Comparison of ENCODE assay signal across 35 cellular contexts in genomic region chr4:93813092-93813491, GRCh38. TPM values are rescaled to one million over a fixed set of nuclear protein-coding genes. Genes with fewer than 3 reads are reported as not detected.
"Had no signal": no experiment of that assay in that cellular context is flagged by ENCODE, and none has a peak within 500 bp of the region (broad histone marks: within the 10 kb centered on the region; RNA-seq: fewer than 3 reads in every experiment).

No MANE protein-coding gene starts in this region.

- H3K27me3 ChIP-seq: heart right ventricle, neural progenitor cell, neutrophil, right atrium auricular region, right lobe of liver, stomach, testis, thyroid gland, transverse colon, uterus had no signal

- H3K9me3 ChIP-seq: heart right ventricle, left ventricle myocardium inferior, neutrophil, right atrium auricular region, right lobe of liver, stomach, testis, thyroid gland, transverse colon, uterus had no signal

- H3K27ac ChIP-seq: heart right ventricle, hepatocyte, left ventricle myocardium inferior, neural progenitor cell, neutrophil, right atrium auricular region, right lobe of liver, stomach, testis, thyroid gland, transverse colon, uterus had no signal

- H3K9ac ChIP-seq: neural progenitor cell had no signal

- ATAC-seq: heart right ventricle; natural killer cell; right lobe of liver; stimulated activated naive B cell treated with anti-CD40 and anti-IgM and Interleukin-4, amounts not matched to agents 10 μg/mL and 1 μg/mL and 100 μg/mL, for 72 hours; stimulated activated naive CD8-positive, alpha-beta T cell treated with anti-CD3 and anti-CD28 coated beads, Interleukin-15, Interleukin-2, amounts not matched to agents 100 U/mL and 50 U/mL, for 24 hours had no signal

- H3K4me1 ChIP-seq: right lobe of liver, thyroid gland, uterus had no signal

- H3K4me3 ChIP-seq: heart right ventricle, hepatocyte, left ventricle myocardium inferior, lung, neural progenitor cell, right atrium auricular region, right lobe of liver, stomach, testis, thyroid gland, transverse colon, uterus had no signal

- DNase-seq: heart right ventricle; immature natural killer cell; left ventricle myocardium inferior; mesendoderm; naive B cell; natural killer cell; nephron progenitor cell; occipital lobe; right lobe of liver; stimulated activated CD4-positive, alpha-beta T cell treated with anti-CD3 and anti-CD28 coated beads, Interleukin-12 subunit alpha, Interleukin-12 subunit beta, amount 100 ng/mL, for 4 hours; stimulated activated CD4-positive, alpha-beta T cell treated with anti-CD3 and anti-CD28 coated beads, Interleukin-15, amount 100 ng/mL, for 24 hours; stimulated activated CD4-positive, alpha-beta T cell treated with anti-CD3 and anti-CD28 coated beads, Interleukin-2, amount 100 ng/mL, for 24 hours; stimulated activated CD4-positive, alpha-beta T cell treated with anti-CD3 and anti-CD28 coated beads, Interleukin-4, amount 100 ng/mL, for 1 hour; stimulated activated naive B cell treated with anti-CD40 and anti-IgM and Interleukin-4, amounts not matched to agents 10 μg/mL and 1 μg/mL and 100 μg/mL, for 72 hours; stimulated activated naive CD8-positive, alpha-beta T cell treated with anti-CD3 and anti-CD28 coated beads, Interleukin-15, Interleukin-2, amounts not matched to agents 100 U/mL and 50 U/mL, for 24 hours; stomach; testis; thyroid gland; transverse colon; uterus had no signal

- H3K36me3 ChIP-seq: heart right ventricle, left ventricle myocardium inferior, neural progenitor cell, neutrophil, right atrium auricular region, right lobe of liver, stomach, thyroid gland, transverse colon, uterus had no signal

RNA-seq across cellular contexts. Expression of gene ATOH1, which starts 15.5 kb away (rescaled TPM):
- total RNA-seq: heart right ventricle, kidney epithelial cell, left ventricle myocardium inferior, lower leg skin, lung, mesothelial cell of epicardium, mononuclear cell, natural killer cell, occipital lobe, osteocyte, progenitor cell of endocrine pancreas, pulmonary artery endothelial cell, renal cortical epithelial cell, right atrium auricular region, right lobe of liver, skeletal muscle tissue, testis, thyroid gland, ureter had no signal
- polyA plus RNA-seq: heart right ventricle, immature natural killer cell, lung, stomach had no signal
